Comparison of ENCODE assay signal across 1 cellular context in genomic region chr15:36315649-36316048, GRCh38.
A peak's percentile ranks its signal among the peaks of the same experiment; 100 is the strongest.
TF ChIP-seq lines count a peak whose summit lies in the region.

No MANE protein-coding gene starts in this region.

TF ChIP-seq in K562, 482 proteins besides CTCF, POLR2A, EP300 and RAD21 (continued from another document):
- no peak for TF ChIP-seq ZHX1 (conservative IDR thresholded peaks at IDR 0.05; ENCODE audit: low read length)
- peak; percentile 94 for TF ChIP-seq RBM25 (IDR thresholded peaks at IDR 0.05; ENCODE audit: low read depth, low read length, severe bottlenecking)
- 0 out of 2 replicates have a peak, but pooled peaks have one; percentile 31 for TF ChIP-seq ADNP (tag; IDR thresholded peaks at IDR 0.05)
